In the genomic region with DNA sequence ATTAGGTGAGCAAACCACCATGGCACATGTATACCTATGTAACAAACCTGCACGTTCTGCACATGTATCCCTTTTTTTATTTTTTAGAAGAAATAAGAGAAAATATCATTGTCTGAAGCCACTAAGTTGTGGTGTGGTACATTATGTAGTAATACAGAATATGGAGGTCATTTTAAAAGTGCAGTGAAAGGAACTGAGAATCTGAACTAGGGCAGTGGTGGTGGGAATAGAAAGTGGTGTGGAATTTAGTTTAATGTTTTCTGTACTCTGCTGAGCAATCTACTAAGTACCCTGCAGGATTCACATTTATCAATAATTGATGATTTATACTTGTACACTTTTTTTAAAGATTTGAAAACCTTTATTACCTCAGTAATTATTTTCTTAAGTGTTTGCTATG, we compare ENCODE assay signal across 21 cellular contexts.
DNase-seq lines count a peak whose midpoint lies in the region; ATAC-seq and TF ChIP-seq lines count a peak whose summit lies in the region.
"Had no signal": no experiment of that assay in that cellular context is flagged by ENCODE, and none has a peak within 500 bp of the region (broad histone marks: within the 10 kb centered on the region; RNA-seq: fewer than 3 reads in every experiment).

No MANE protein-coding gene starts in this region.

- H3K4me1 Mint-ChIP-seq in stimulated activated naive CD8-positive, alpha-beta T cell treated with anti-CD3 and anti-CD28 coated beads, Interleukin-15, amount 100 ng/mL, for 72 hours, result no peaks in the 10 kb centered on the region
- H3K4me1 Mint-ChIP-seq: activated naive CD8-positive, alpha-beta T cell treated with anti-CD3 and anti-CD28 coated beads, Interleukin-2, amount 10 ng/mL, durations not matched to agents 7 days and 5 days had no signal

- no peak overlapping the region for H3K4me3 ChIP-seq in foreskin fibroblast (ENCODE audit: low read depth in 1 of 2, low read length in 2 of 2)
- H3K4me3 ChIP-seq: HAP-1, neural progenitor cell, transverse colon had no signal

- H3K27ac Mint-ChIP-seq in stimulated activated naive CD8-positive, alpha-beta T cell treated with anti-CD3 and anti-CD28 coated beads, Interleukin-15, amount 100 ng/mL, for 72 hours, result no peak overlapping the region
- H3K27ac Mint-ChIP-seq: activated naive CD8-positive, alpha-beta T cell treated with anti-CD3 and anti-CD28 coated beads, Interleukin-2, amount 10 ng/mL, durations not matched to agents 7 days and 5 days; neural progenitor cell had no signal

- H3K27me3 Mint-ChIP-seq in stimulated activated naive CD8-positive, alpha-beta T cell treated with anti-CD3 and anti-CD28 coated beads, Interleukin-15, amount 100 ng/mL, for 72 hours, result no peaks in the 10 kb centered on the region
- H3K27me3 Mint-ChIP-seq: activated naive CD8-positive, alpha-beta T cell treated with anti-CD3 and anti-CD28 coated beads, Interleukin-2, amount 10 ng/mL, durations not matched to agents 7 days and 5 days had no signal

- TF ChIP-seq CTCF in foreskin fibroblast (IDR thresholded peaks at IDR 0.05; ENCODE audit: low read depth, low read length), result no peak

- peaks cover 11 to 34% of the 10 kb centered on the region in 2 donors for H3K9me3 Mint-ChIP-seq in stimulated activated naive CD8-positive, alpha-beta T cell treated with anti-CD3 and anti-CD28 coated beads, Interleukin-15, amount 100 ng/mL, for 72 hours

- peak; percentile 51 for DNase-seq in MV-4-11 (lab: John Stamatoyannopoulos, UW)
- no peak for DNase-seq in stimulated activated naive CD8-positive, alpha-beta T cell treated with anti-CD3 and anti-CD28 coated beads, Interleukin-15, amount 100 ng/mL, for 72 hours
- DNase-seq in foreskin fibroblast, result no peak
- DNase-seq in SKM-1 treated with dmso at 0.1 percent for 144 hours (lab: John Stamatoyannopoulos, UW; ENCODE audit: unreplicated experiment), result no peak
- DNase-seq: activated CD4-positive, alpha-beta T cell treated with anti-CD3 and anti-CD28 coated beads, Interleukin-2, amount 50 U/mL, for 4 hours; activated naive CD8-positive, alpha-beta T cell treated with anti-CD3 and anti-CD28 coated beads, Interleukin-2, amount 10 ng/mL, durations not matched to agents 7 days and 5 days; brain microvascular endothelial cell; COR-L47; EL; foreskin melanocyte; NCI-H1436 treated with DMSO at 0.1 percent for 48 hours; NCI-H226; stimulated activated naive CD4-positive, alpha-beta T cell; SW 1271; transverse colon had no signal

- no peak overlapping the region for H3K4me3 Mint-ChIP-seq in stimulated activated naive CD8-positive, alpha-beta T cell treated with anti-CD3 and anti-CD28 coated beads, Interleukin-15, amount 100 ng/mL, for 72 hours
- H3K4me3 Mint-ChIP-seq: activated naive CD8-positive, alpha-beta T cell treated with anti-CD3 and anti-CD28 coated beads, Interleukin-2, amount 10 ng/mL, durations not matched to agents 7 days and 5 days; neural progenitor cell had no signal

- peak; percentile 65 for ATAC-seq in GM18873 (IDR thresholded peaks at IDR 0.05; ENCODE audit: low FRiP score, unreplicated experiment)
- ATAC-seq in GM21576 (IDR thresholded peaks at IDR 0.05; ENCODE audit: unreplicated experiment), result peak; percentile 49
- ATAC-seq in HG02973 (IDR thresholded peaks at IDR 0.05; ENCODE audit: unreplicated experiment), result peak; percentile 58
- ATAC-seq in HG02642 (IDR thresholded peaks at IDR 0.05; ENCODE audit: poor library complexity, unreplicated experiment), result no peak
- ATAC-seq in stimulated activated naive CD8-positive, alpha-beta T cell treated with anti-CD3 and anti-CD28 coated beads, Interleukin-15, amount 100 ng/mL, for 72 hours, result no peak

Comparison
In these comparisons a context has a peak if more than half of its experiments do, and no peak if none do; other contexts are left out.
1. ATAC-seq: peak in GM18873 (single experiment), GM21576 (single experiment) and HG02973 (single experiment); none in HG02642 (single experiment) and stimulated activated naive CD8-positive, alpha-beta T cell treated with anti-CD3 and anti-CD28 coated beads, Interleukin-15, amount 100 ng/mL, for 72 hours (single experiment).